19 cellular contexts compared by ENCODE assay signal in the genomic region with DNA sequence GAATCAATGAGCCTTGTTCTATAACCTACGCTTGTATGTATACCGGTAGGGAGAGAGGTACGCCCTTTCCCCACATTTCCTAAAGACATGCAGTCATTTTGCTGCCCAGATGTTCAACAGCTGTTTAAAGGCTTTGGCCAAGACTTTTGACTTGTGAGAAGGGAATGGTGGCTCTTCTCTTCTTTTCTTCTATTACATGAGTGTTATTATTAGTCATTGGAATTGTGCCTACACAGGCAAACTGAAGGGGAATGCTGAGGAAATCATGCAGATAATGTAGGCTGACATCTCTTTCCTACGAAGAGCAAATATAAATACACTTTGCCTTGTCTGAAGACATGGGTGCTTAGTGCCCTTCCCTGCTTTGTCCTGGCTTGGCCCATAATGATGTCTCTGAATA.
DNase-seq lines count a peak whose midpoint lies in the region; ATAC-seq, FAIRE-seq and TF ChIP-seq lines count a peak whose summit lies in the region.
"Had no signal": no experiment of that assay in that cellular context is flagged by ENCODE, and none has a peak within 500 bp of the region (broad histone marks: within the 10 kb centered on the region; RNA-seq: fewer than 3 reads in every experiment).

No MANE protein-coding gene starts in this region.

- H3K9ac ChIP-seq in IMR-90 (ENCODE audit: low read depth, low read length) (no peak overlapping the region), fibroblast of lung (ENCODE audit: insufficient read depth, low read length) (no peak overlapping the region)
- H3K9ac ChIP-seq: GM23248 had no signal

- dilution Hi-C loops in IMR-90 (cut with HindIII; ENCODE audit: low sequenced_read_pairs, unreplicated experiment) = no loop called here

- no peak overlapping the region for H4K5ac ChIP-seq in IMR-90 (ENCODE audit: low read depth, low read length)

- H3K23ac ChIP-seq in IMR-90 (ENCODE audit: low read depth, low read length) = no peak overlapping the region

- H3K14ac ChIP-seq in IMR-90 (replicated peaks; ENCODE audit: low read depth, low read length) = no peak overlapping the region

- peak; percentile 62; the same call in 1 of the 2 replicates for ATAC-seq in IMR-90 (ENCODE audit: low read depth)
- ATAC-seq: K562 had no signal

- H3K36me3 ChIP-seq in IMR-90 (ENCODE audit: control insufficient read depth, insufficient read depth, low read length) (peaks cover 4% of the 10 kb centered on the region; the same call in 1 of the 2 replicates), fibroblast of lung (ENCODE audit: control insufficient read depth, insufficient read depth, low read length) (no peaks in the 10 kb centered on the region)
- H3K36me3 ChIP-seq: HAP-1 had no signal

- no peak overlapping the region for H3K18ac ChIP-seq in IMR-90 (ENCODE audit: low read depth, low read length)

- POLR2A ChIA-PET in IMR-90 (lab: Charles Lee; ENCODE audit: unreplicated experiment) = no interaction called here

- TF ChIP-seq CTCF in IMR-90 (conservative IDR thresholded peaks at IDR 0.05; ENCODE audit: low read depth, low read length) (no peak), fibroblast of lung (conservative IDR thresholded peaks at IDR 0.05 in 1 of 2, IDR thresholded peaks at IDR 0.05 in 1 of 2; ENCODE audit: low read depth in 1 of 2, low read length in 2 of 2) (no peak)

- TF ChIP-seq POLR2A in IMR-90 (IDR thresholded peaks at IDR 0.05; ENCODE audit: low read depth, low read length) (no peak), GM12892 (IDR thresholded peaks at IDR 0.05; ENCODE audit: low read depth, low read length) (no peak)

- WGBS in IMR-90 (ENCODE audit: extremely low coverage in 2 of 2, insufficient read length in 1 of 2), 2 experiments = no CpG with 5 or more reads among the region's 4 CpGs

- no peak overlapping the region for H3K4me3 ChIP-seq in IMR-90 (ENCODE audit: insufficient read depth, low read depth, low read length)
- no peak overlapping the region for H3K4me3 ChIP-seq in fibroblast of lung (replicated peaks in 1 of 4; ENCODE audit: control extremely low read depth in 1 of 4, insufficient read depth in 1 of 4, low read depth in 3 of 4, low read length in 4 of 4)
- H3K4me3 ChIP-seq: GM23248, HAP-1, K562 had no signal

- H3K79me2 ChIP-seq in fibroblast of lung (ENCODE audit: control insufficient read depth, insufficient read depth, low read length) = no peaks in the 10 kb centered on the region

- H3K27me3 ChIP-seq in IMR-90 (ENCODE audit: control insufficient read depth, insufficient read depth, low read length) (no peaks in the 10 kb centered on the region), fibroblast of lung (ENCODE audit: control insufficient read depth, insufficient read depth, low read length) (no peaks in the 10 kb centered on the region)

- no TSS peak for BruUV-seq in IMR-90 (replicated peaks; lab: Mats Ljungman, UMichigan)

- no peak overlapping the region for H2BK120ac ChIP-seq in IMR-90 (ENCODE audit: low read depth, low read length)

- H3K4ac ChIP-seq in IMR-90 (ENCODE audit: low read depth, low read length) = no peak overlapping the region

- H2AFZ ChIP-seq in IMR-90 (replicated peaks; ENCODE audit: low read length, poor library complexity) (no peak overlapping the region), fibroblast of lung (ENCODE audit: low read length) (no peak overlapping the region)
- H2AFZ ChIP-seq: GM23248 had no signal

- H3K4me1 ChIP-seq in IMR-90 (ENCODE audit: control insufficient read depth, insufficient read depth, low read length) (peaks cover 6% of the 10 kb centered on the region; the same call in 1 of the 2 replicates), fibroblast of lung (ENCODE audit: control insufficient read depth, extremely low read depth, insufficient read depth, low read length) (no peaks in the 10 kb centered on the region)
- H3K4me1 ChIP-seq: HAP-1 had no signal

- H2AK5ac ChIP-seq in IMR-90 (ENCODE audit: low read depth, low read length) = no peak overlapping the region

- no peak overlapping the region for H2BK5ac ChIP-seq in IMR-90 (ENCODE audit: low read depth, low read length, poor library complexity, severe bottlenecking)

- H3K9me3 ChIP-seq in IMR-90 (ENCODE audit: control insufficient read depth, insufficient read depth, low read length) (no peaks in the 10 kb centered on the region), fibroblast of lung (ENCODE audit: control insufficient read depth, insufficient read depth, low read depth, low read length) (no peaks in the 10 kb centered on the region)
- H3K9me3 ChIP-seq: HAP-1 had no signal

- no peak overlapping the region for H2BK20ac ChIP-seq in IMR-90 (ENCODE audit: low read depth, low read length)

- DNase-seq in IMR-90 (peak; percentile 66), fibroblast of lung (ENCODE audit: low read depth in 2 of 2) (peak; percentile 42 to 72), GM12892 (ENCODE audit: insufficient read length) (no peak), DMS53 (lab: John Stamatoyannopoulos, UW) (no peak), HCEC 1CT (no peak)
- DNase-seq: ACHN; AML-193; CD8-positive, alpha-beta memory T cell; COR-L47; DMS 273 treated with DMSO at 0.1 percent for 48 hours; GM23248 had no signal

- H4K91ac ChIP-seq in IMR-90 (ENCODE audit: insufficient read depth, low read depth, low read length) = no peak overlapping the region

- no peaks in the 10 kb centered on the region for H4K20me1 ChIP-seq in IMR-90 (ENCODE audit: insufficient read depth, low read length)
- H4K20me1 ChIP-seq in fibroblast of lung (ENCODE audit: control insufficient read depth, extremely low read depth, insufficient read depth, low read length) = no peaks in the 10 kb centered on the region

- CTCF ChIA-PET in IMR-90 (lab: Yijun Ruan, JAX) = no interaction called here

- H3K4me2 ChIP-seq in IMR-90 (ENCODE audit: low read depth, low read length) = no peak overlapping the region
- no peak overlapping the region for H3K4me2 ChIP-seq in fibroblast of lung (ENCODE audit: extremely low read depth, insufficient read depth, low read length)

- H2BK15ac ChIP-seq in IMR-90 (ENCODE audit: low read depth, low read length) = no peak overlapping the region

- intact Hi-C loops in IMR-90 (cut with micrococcal nuclease) = no loop called here

- H3K56ac ChIP-seq in IMR-90 (ENCODE audit: extremely low read depth, insufficient read depth, low read length) = no peak overlapping the region

- H3K27ac ChIP-seq in IMR-90 (ENCODE audit: insufficient read depth, low read length) (no peak overlapping the region), fibroblast of lung (ENCODE audit: insufficient read depth, low read length) (no peak overlapping the region)
- H3K27ac ChIP-seq: GM23248, HL-60 had no signal

- H3K9me1 ChIP-seq in IMR-90 (ENCODE audit: insufficient read depth, low read length) = peaks cover 4% of the 10 kb centered on the region; the same call in 1 of the 2 replicates

- H4K8ac ChIP-seq in IMR-90 (ENCODE audit: low read depth in 2 of 2, low read length in 2 of 2) = no peak overlapping the region

- H2AK9ac ChIP-seq in IMR-90 (replicated peaks; ENCODE audit: low read depth, low read length, poor library complexity) = no peak overlapping the region

- in situ Hi-C loops in IMR-90 (cut with MboI; ENCODE audit: low sequenced_read_pairs) = no loop called here

- H3K79me1 ChIP-seq in IMR-90 (ENCODE audit: low read depth in 1 of 2, low read length in 2 of 2) = no peaks in the 10 kb centered on the region

- FAIRE-seq in islet of Langerhans (lab: Jason Lieb, UNC) (peak; percentile 91), GM12892 (lab: Jason Lieb, UNC) (no peak)
- FAIRE-seq: A204.1, G401.6, GM12891, GM18507, K562 had no signal

- no peak for TF ChIP-seq RAD21 in IMR-90 (IDR thresholded peaks at IDR 0.05; ENCODE audit: low read length)

TF ChIP-seq in IMR-90, 13 proteins besides CTCF, POLR2A, EP300 and RAD21:
- no peak for TF ChIP-seq BHLHE40 (IDR thresholded peaks at IDR 0.05; ENCODE audit: low read depth, low read length)
- TF ChIP-seq, protein P1, sequence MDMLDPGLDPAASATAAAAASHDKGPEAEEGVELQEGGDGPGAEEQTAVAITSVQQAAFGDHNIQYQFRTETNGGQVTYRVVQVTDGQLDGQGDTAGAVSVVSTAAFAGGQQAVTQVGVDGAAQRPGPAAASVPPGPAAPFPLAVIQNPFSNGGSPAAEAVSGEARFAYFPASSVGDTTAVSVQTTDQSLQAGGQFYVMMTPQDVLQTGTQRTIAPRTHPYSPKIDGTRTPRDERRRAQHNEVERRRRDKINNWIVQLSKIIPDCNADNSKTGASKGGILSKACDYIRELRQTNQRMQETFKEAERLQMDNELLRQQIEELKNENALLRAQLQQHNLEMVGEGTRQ (IDR thresholded peaks at IDR 0.05; ENCODE audit: low read depth, low read length) = no peak
- TF ChIP-seq CHD1 (IDR thresholded peaks at IDR 0.05; ENCODE audit: low read depth, low read length) = no peak
- TF ChIP-seq SMC3 (IDR thresholded peaks at IDR 0.05; ENCODE audit: low read depth, low read length) = no peak
- no peak for TF ChIP-seq RFX5 (IDR thresholded peaks at IDR 0.05; ENCODE audit: low read depth, low read length)
- no peak for TF ChIP-seq ELK1 (IDR thresholded peaks at IDR 0.05; ENCODE audit: borderline replicate concordance, low read depth, low read length)
- no peak for TF ChIP-seq FOS (IDR thresholded peaks at IDR 0.05; ENCODE audit: low read depth, low read length)
TF ChIP-seq in IMR-90: peak in this region for 0.

Comparison
In these comparisons a context has a peak if more than half of its experiments do, and no peak if none do; other contexts are left out.
1. DNase-seq: peak in IMR-90 (single experiment) and fibroblast of lung (2 of 2); none in GM12892 (single experiment), DMS53 (single experiment) and HCEC 1CT (single experiment).